Comparison of ENCODE assay signal across 1 cellular context in genomic region chr9:89442501-89442978, GRCh38.
TF ChIP-seq lines count a peak whose summit lies in the region.

No MANE protein-coding gene starts in this region.

TF ChIP-seq in GM23338, 12 proteins besides CTCF, POLR2A, EP300 and RAD21 (continued from another document):
- TF ChIP-seq, protein P1, sequence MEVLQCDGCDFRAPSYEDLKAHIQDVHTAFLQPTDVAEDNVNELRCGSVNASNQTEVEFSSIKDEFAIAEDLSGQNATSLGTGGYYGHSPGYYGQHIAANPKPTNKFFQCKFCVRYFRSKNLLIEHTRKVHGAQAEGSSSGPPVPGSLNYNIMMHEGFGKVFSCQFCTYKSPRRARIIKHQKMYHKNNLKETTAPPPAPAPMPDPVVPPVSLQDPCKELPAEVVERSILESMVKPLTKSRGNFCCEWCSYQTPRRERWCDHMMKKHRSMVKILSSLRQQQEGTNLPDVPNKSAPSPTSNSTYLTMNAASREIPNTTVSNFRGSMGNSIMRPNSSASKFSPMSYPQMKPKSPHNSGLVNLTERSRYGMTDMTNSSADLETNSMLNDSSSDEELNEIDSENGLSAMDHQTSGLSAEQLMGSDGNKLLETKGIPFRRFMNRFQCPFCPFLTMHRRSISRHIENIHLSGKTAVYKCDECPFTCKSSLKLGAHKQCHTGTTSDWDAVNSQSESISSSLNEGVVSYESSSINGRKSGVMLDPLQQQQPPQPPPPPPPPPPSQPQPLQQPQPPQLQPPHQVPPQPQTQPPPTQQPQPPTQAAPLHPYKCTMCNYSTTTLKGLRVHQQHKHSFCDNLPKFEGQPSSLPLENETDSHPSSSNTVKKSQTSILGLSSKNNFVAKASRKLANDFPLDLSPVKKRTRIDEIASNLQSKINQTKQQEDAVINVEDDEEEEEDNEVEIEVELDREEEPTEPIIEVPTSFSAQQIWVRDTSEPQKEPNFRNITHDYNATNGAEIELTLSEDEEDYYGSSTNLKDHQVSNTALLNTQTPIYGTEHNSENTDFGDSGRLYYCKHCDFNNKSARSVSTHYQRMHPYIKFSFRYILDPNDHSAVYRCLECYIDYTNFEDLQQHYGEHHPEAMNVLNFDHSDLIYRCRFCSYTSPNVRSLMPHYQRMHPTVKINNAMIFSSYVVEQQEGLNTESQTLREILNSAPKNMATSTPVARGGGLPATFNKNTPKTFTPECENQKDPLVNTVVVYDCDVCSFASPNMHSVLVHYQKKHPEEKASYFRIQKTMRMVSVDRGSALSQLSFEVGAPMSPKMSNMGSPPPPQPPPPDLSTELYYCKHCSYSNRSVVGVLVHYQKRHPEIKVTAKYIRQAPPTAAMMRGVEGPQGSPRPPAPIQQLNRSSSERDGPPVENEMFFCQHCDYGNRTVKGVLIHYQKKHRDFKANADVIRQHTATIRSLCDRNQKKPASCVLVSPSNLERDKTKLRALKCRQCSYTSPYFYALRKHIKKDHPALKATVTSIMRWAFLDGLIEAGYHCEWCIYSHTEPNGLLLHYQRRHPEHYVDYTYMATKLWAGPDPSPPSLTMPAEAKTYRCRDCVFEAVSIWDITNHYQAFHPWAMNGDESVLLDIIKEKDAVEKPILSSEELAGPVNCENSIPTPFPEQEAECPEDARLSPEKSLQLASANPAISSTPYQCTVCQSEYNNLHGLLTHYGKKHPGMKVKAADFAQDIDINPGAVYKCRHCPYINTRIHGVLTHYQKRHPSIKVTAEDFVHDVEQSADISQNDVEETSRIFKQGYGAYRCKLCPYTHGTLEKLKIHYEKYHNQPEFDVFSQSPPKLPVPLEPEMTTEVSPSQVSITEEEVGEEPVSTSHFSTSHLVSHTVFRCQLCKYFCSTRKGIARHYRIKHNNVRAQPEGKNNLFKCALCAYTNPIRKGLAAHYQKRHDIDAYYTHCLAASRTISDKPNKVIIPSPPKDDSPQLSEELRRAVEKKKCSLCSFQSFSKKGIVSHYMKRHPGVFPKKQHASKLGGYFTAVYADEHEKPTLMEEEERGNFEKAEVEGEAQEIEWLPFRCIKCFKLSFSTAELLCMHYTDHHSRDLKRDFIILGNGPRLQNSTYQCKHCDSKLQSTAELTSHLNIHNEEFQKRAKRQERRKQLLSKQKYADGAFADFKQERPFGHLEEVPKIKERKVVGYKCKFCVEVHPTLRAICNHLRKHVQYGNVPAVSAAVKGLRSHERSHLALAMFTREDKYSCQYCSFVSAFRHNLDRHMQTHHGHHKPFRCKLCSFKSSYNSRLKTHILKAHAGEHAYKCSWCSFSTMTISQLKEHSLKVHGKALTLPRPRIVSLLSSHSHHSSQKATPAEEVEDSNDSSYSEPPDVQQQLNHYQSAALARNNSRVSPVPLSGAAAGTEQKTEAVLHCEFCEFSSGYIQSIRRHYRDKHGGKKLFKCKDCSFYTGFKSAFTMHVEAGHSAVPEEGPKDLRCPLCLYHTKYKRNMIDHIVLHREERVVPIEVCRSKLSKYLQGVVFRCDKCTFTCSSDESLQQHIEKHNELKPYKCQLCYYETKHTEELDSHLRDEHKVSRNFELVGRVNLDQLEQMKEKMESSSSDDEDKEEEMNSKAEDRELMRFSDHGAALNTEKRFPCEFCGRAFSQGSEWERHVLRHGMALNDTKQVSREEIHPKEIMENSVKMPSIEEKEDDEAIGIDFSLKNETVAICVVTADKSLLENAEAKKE (CRISPR knock-in tag; IDR thresholded peaks at IDR 0.05): no peak
- TF ChIP-seq STAT1 (IDR thresholded peaks at IDR 0.05; ENCODE audit: unreplicated experiment) (no peak), ZNF114 (CRISPR knock-in tag; IDR thresholded peaks at IDR 0.05) (no peak), ZNF331 (CRISPR knock-in tag; IDR thresholded peaks at IDR 0.05; ENCODE audit: low read depth) (no peak), EZH2phosphoT487 (IDR thresholded peaks at IDR 0.05; ENCODE audit: unreplicated experiment) (no peak), POLR2AphosphoS5 (IDR thresholded peaks at IDR 0.05; ENCODE audit: low read depth) (no peak), NANOG (IDR thresholded peaks at IDR 0.05; ENCODE audit: borderline replicate concordance) (no peak), EZH2 (IDR thresholded peaks at IDR 0.05; ENCODE audit: low read depth, unreplicated experiment) (no peak), CREB1 (CRISPR knock-in tag; IDR thresholded peaks at IDR 0.05; ENCODE audit: low read depth) (no peak)
- TF ChIP-seq, protein P2, sequence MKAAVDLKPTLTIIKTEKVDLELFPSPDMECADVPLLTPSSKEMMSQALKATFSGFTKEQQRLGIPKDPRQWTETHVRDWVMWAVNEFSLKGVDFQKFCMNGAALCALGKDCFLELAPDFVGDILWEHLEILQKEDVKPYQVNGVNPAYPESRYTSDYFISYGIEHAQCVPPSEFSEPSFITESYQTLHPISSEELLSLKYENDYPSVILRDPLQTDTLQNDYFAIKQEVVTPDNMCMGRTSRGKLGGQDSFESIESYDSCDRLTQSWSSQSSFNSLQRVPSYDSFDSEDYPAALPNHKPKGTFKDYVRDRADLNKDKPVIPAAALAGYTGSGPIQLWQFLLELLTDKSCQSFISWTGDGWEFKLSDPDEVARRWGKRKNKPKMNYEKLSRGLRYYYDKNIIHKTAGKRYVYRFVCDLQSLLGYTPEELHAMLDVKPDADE (IDR thresholded peaks at IDR 0.05): no peak
